ENCODE assay signal across 8 cellular contexts in genomic region chr9:123268240-123268949, GRCh38.
DNase-seq lines count a peak whose midpoint lies in the region; ATAC-seq and TF ChIP-seq lines count a peak whose summit lies in the region.

Gene STRBP, minus strand, starts transcription at chr9:123268586. Its CDS starts 84,452 bp downstream, at chr9:123184134.

- H3K4me3 ChIP-seq in AG04449 (ENCODE audit: low read depth, low read length) (peak within 1 kb of the TSS; percentile 63), WI38 (ENCODE audit: low read depth, low read length) (peak within 1 kb of the TSS; percentile 77), cardiac fibroblast (replicated peaks in 1 of 2; ENCODE audit: low read depth in 2 of 2, low read length in 2 of 2) (peak within 1 kb of the TSS; percentile 67 to 69)

- peak; percentile 6 for TF ChIP-seq CTCF in AG04449 (IDR thresholded peaks at IDR 0.05; ENCODE audit: insufficient read depth, low read length, missing control alignments)
- no peak for TF ChIP-seq CTCF in WI38 (IDR thresholded peaks at IDR 0.05; ENCODE audit: low read depth, low read length)
- no peak for TF ChIP-seq CTCF in cardiac fibroblast (IDR thresholded peaks at IDR 0.05; ENCODE audit: low read depth, low read length)

- DNase-seq in AG04449 (ENCODE audit: low read depth, low spot score) (no peak), NCI-H2196 (lab: John Stamatoyannopoulos, UW; ENCODE audit: unreplicated experiment) (peak; percentile 100), cardiac fibroblast (ENCODE audit: low read depth in 2 of 2) (peak; percentile 64 to 80), iris pigment epithelial cell (ENCODE audit: low read depth) (peak; percentile 71)
- peak; percentile 81 to 86 for DNase-seq in stimulated activated CD4-positive, alpha-beta T cell treated with anti-CD3 and anti-CD28 coated beads, Interleukin-12 subunit alpha, Interleukin-12 subunit beta, amount 100 ng/mL, for 24 hours (ENCODE audit: low read depth in 2 of 2)

- POLR2A ChIA-PET in AG04449 (lab: Yijun Ruan, JAX): no interaction called here

- peak; percentile 91 for ATAC-seq in GM18907 (IDR thresholded peaks at IDR 0.05; ENCODE audit: unreplicated experiment)
- ATAC-seq in HG03139 (IDR thresholded peaks at IDR 0.05; ENCODE audit: unreplicated experiment): peak; percentile 89

- CTCF ChIA-PET in AG04449 (lab: Yijun Ruan, JAX): interaction anchor here (1.4 kb wide), 1 partner anchor 26 kb away, joined by 3 read pairs; no protein-coding TSS in a partner anchor
